Comparison of ENCODE assay signal across 13 cellular contexts in genomic region chr2:216463148-216463547, GRCh38. TPM values are rescaled to one million over a fixed set of nuclear protein-coding genes. Genes with fewer than 3 reads are reported as not detected.
DNase-seq lines count a peak whose midpoint lies in the region; ATAC-seq and TF ChIP-seq lines count a peak whose summit lies in the region.
"Had no signal": no experiment of that assay in that cellular context is flagged by ENCODE, and none has a peak within 500 bp of the region (broad histone marks: within the 10 kb centered on the region; RNA-seq: fewer than 3 reads in every experiment).

No MANE protein-coding gene starts in this region.

- no peak for DNase-seq in activated T-cell treated with anti-CD3 and anti-CD28 coated beads, Interleukin-2, amount 50 U/mL, for 24 hours
- no peak for DNase-seq in activated T-cell treated with anti-CD3 and anti-CD28 coated beads, Interleukin-2, amount 50 U/mL, for 4 hours
- DNase-seq in ELR (ENCODE audit: low read depth) (peak; percentile 35), progenitor cell of endocrine pancreas (ENCODE audit: low spot score, unreplicated experiment) (no peak), tibial artery (no peak)
- no peak for DNase-seq in activated T-helper 1 cell treated with anti-CD3 and anti-CD28 coated beads, Interleukin-12 subunit alpha, Interleukin-12 subunit beta, Interleukin-2, Interleukin-4 antibody, amounts not matched to agents 30 ng/mL and 10 ng/mL and 1 ng/mL, durations not matched to agents 14 hours and 24 hours and 36 hours (ENCODE audit: low spot score)
- DNase-seq: 8988T, AML-193, DMS53, HFFc6 had no signal

- H3K4me3 ChIP-seq in tibial artery, result no peak overlapping the region
- H3K4me3 ChIP-seq: BLaER1, HAP-1 had no signal

- intact Hi-C loops in activated T-helper 1 cell treated with anti-CD3 and anti-CD28 coated beads, Interleukin-12 subunit alpha, Interleukin-12 subunit beta, Interleukin-2, Interleukin-4 antibody, amounts not matched to agents 30 ng/mL and 10 ng/mL and 1 ng/mL, durations not matched to agents 14 hours and 24 hours and 36 hours (cut with micrococcal nuclease), result no loop called here
- intact Hi-C loops in tibial artery (cut with DNase I; ENCODE audit: low total_unique reads), result no loop called here

- no peaks in the 10 kb centered on the region for H3K9me3 Mint-ChIP-seq in activated T-cell treated with anti-CD3 and anti-CD28 coated beads, Interleukin-2, amount 50 U/mL, for 24 hours
- H3K9me3 Mint-ChIP-seq in activated T-cell treated with anti-CD3 and anti-CD28 coated beads, Interleukin-2, amount 50 U/mL, for 4 hours, result no peaks in the 10 kb centered on the region
- no peaks in the 10 kb centered on the region for H3K9me3 Mint-ChIP-seq in activated T-helper 1 cell treated with anti-CD3 and anti-CD28 coated beads, Interleukin-12 subunit alpha, Interleukin-12 subunit beta, Interleukin-2, Interleukin-4 antibody, amounts not matched to agents 30 ng/mL and 10 ng/mL and 1 ng/mL, durations not matched to agents 14 hours and 24 hours and 36 hours
- no peaks in the 10 kb centered on the region for H3K9me3 Mint-ChIP-seq in progenitor cell of endocrine pancreas (ENCODE audit: low read depth)

- no peak overlapping the region for H3K4me3 Mint-ChIP-seq in activated T-cell treated with anti-CD3 and anti-CD28 coated beads, Interleukin-2, amount 50 U/mL, for 24 hours
- H3K4me3 Mint-ChIP-seq in activated T-cell treated with anti-CD3 and anti-CD28 coated beads, Interleukin-2, amount 50 U/mL, for 4 hours, result no peak overlapping the region
- no peak overlapping the region for H3K4me3 Mint-ChIP-seq in activated T-helper 1 cell treated with anti-CD3 and anti-CD28 coated beads, Interleukin-12 subunit alpha, Interleukin-12 subunit beta, Interleukin-2, Interleukin-4 antibody, amounts not matched to agents 30 ng/mL and 10 ng/mL and 1 ng/mL, durations not matched to agents 14 hours and 24 hours and 36 hours
- H3K4me3 Mint-ChIP-seq in progenitor cell of endocrine pancreas (ENCODE audit: low read depth), result no peak overlapping the region
- H3K4me3 Mint-ChIP-seq: HFFc6 had no signal

- H3K4me1 ChIP-seq in tibial artery, result no peaks in the 10 kb centered on the region
- H3K4me1 ChIP-seq: BLaER1 had no signal

- H3K36me3 ChIP-seq in tibial artery, result peaks cover 5 to 32% (median 29%) of the 10 kb centered on the region in 3 donors
- H3K36me3 ChIP-seq: HAP-1 had no signal

- peaks cover 3% of the 10 kb centered on the region for H3K4me1 Mint-ChIP-seq in activated T-cell treated with anti-CD3 and anti-CD28 coated beads, Interleukin-2, amount 50 U/mL, for 24 hours (ENCODE audit: low read depth)
- H3K4me1 Mint-ChIP-seq in activated T-cell treated with anti-CD3 and anti-CD28 coated beads, Interleukin-2, amount 50 U/mL, for 4 hours (ENCODE audit: low read depth), result no peaks in the 10 kb centered on the region
- no peaks in the 10 kb centered on the region for H3K4me1 Mint-ChIP-seq in activated T-helper 1 cell treated with anti-CD3 and anti-CD28 coated beads, Interleukin-12 subunit alpha, Interleukin-12 subunit beta, Interleukin-2, Interleukin-4 antibody, amounts not matched to agents 30 ng/mL and 10 ng/mL and 1 ng/mL, durations not matched to agents 14 hours and 24 hours and 36 hours (ENCODE audit: low read depth)
- H3K4me1 Mint-ChIP-seq in progenitor cell of endocrine pancreas (ENCODE audit: low read depth), result no peaks in the 10 kb centered on the region

- no peaks in the 10 kb centered on the region for H3K27me3 Mint-ChIP-seq in activated T-cell treated with anti-CD3 and anti-CD28 coated beads, Interleukin-2, amount 50 U/mL, for 24 hours
- no peaks in the 10 kb centered on the region for H3K27me3 Mint-ChIP-seq in activated T-cell treated with anti-CD3 and anti-CD28 coated beads, Interleukin-2, amount 50 U/mL, for 4 hours (ENCODE audit: low read depth)
- H3K27me3 Mint-ChIP-seq in activated T-helper 1 cell treated with anti-CD3 and anti-CD28 coated beads, Interleukin-12 subunit alpha, Interleukin-12 subunit beta, Interleukin-2, Interleukin-4 antibody, amounts not matched to agents 30 ng/mL and 10 ng/mL and 1 ng/mL, durations not matched to agents 14 hours and 24 hours and 36 hours (ENCODE audit: insufficient read depth), result no peaks in the 10 kb centered on the region
- H3K27me3 Mint-ChIP-seq in progenitor cell of endocrine pancreas, result no peaks in the 10 kb centered on the region

- H3K9me3 ChIP-seq in tibial artery, result no peaks in the 10 kb centered on the region
- H3K9me3 ChIP-seq: BLaER1, HAP-1 had no signal

- no peak overlapping the region for H3K27ac ChIP-seq in tibial artery
- H3K27ac ChIP-seq: BLaER1 had no signal

- no peaks in the 10 kb centered on the region for H3K27me3 ChIP-seq in tibial artery
- H3K27me3 ChIP-seq: BLaER1 had no signal

- H3K27ac Mint-ChIP-seq in activated T-cell treated with anti-CD3 and anti-CD28 coated beads, Interleukin-2, amount 50 U/mL, for 24 hours, result peak overlapping the region; percentile 44
- H3K27ac Mint-ChIP-seq in activated T-helper 1 cell treated with anti-CD3 and anti-CD28 coated beads, Interleukin-12 subunit alpha, Interleukin-12 subunit beta, Interleukin-2, Interleukin-4 antibody, amounts not matched to agents 30 ng/mL and 10 ng/mL and 1 ng/mL, durations not matched to agents 14 hours and 24 hours and 36 hours, result peak overlapping the region; percentile 34
- peak overlapping the region; percentile 16 for H3K27ac Mint-ChIP-seq in progenitor cell of endocrine pancreas
- H3K27ac Mint-ChIP-seq: HFFc6 had no signal

- peaks cover 52% of the 10 kb centered on the region for H3K36me3 Mint-ChIP-seq in activated T-cell treated with anti-CD3 and anti-CD28 coated beads, Interleukin-2, amount 50 U/mL, for 24 hours (ENCODE audit: low read depth)
- H3K36me3 Mint-ChIP-seq in activated T-cell treated with anti-CD3 and anti-CD28 coated beads, Interleukin-2, amount 50 U/mL, for 4 hours (ENCODE audit: insufficient read depth), result peaks cover 24% of the 10 kb centered on the region
- peaks cover 11% of the 10 kb centered on the region for H3K36me3 Mint-ChIP-seq in activated T-helper 1 cell treated with anti-CD3 and anti-CD28 coated beads, Interleukin-12 subunit alpha, Interleukin-12 subunit beta, Interleukin-2, Interleukin-4 antibody, amounts not matched to agents 30 ng/mL and 10 ng/mL and 1 ng/mL, durations not matched to agents 14 hours and 24 hours and 36 hours (ENCODE audit: low read depth)
- peaks cover 31% of the 10 kb centered on the region for H3K36me3 Mint-ChIP-seq in progenitor cell of endocrine pancreas (ENCODE audit: insufficient read depth)

- no peak for TF ChIP-seq CTCF in progenitor cell of endocrine pancreas (IDR thresholded peaks at IDR 0.05; ENCODE audit: unreplicated experiment)
- no peak for TF ChIP-seq CTCF in tibial artery (IDR thresholded peaks at IDR 0.05)

- no peak for ATAC-seq in activated T-cell treated with anti-CD3 and anti-CD28 coated beads, Interleukin-2, amount 50 U/mL, for 4 hours
- no peak for ATAC-seq in HG03095 (IDR thresholded peaks at IDR 0.05; ENCODE audit: unreplicated experiment)

RNA-seq across cellular contexts. Expression of gene RPL37A, which starts 35.5 kb away (rescaled TPM):
- 1,000 to 10,000 TPM; 4,221 to 4,335 (median 4,249) TPM for total RNA-seq in activated T-cell treated with anti-CD3 and anti-CD28 coated beads, Interleukin-2, amount 50 U/mL, for 4 hours
- 2,803 and 2,922 TPM in 2 replicates for total RNA-seq in activated T-helper 1 cell treated with anti-CD3 and anti-CD28 coated beads, Interleukin-12 subunit alpha, Interleukin-12 subunit beta, Interleukin-2, Interleukin-4 antibody, amounts not matched to agents 30 ng/mL and 10 ng/mL and 1 ng/mL, durations not matched to agents 14 hours and 24 hours and 36 hours
- 2,606 and 2,721 TPM in 2 replicates for total RNA-seq in progenitor cell of endocrine pancreas

RNA-seq across cellular contexts. Expression of gene SMARCAL1, which starts 50.9 kb away (rescaled TPM):
- 10 to 100 TPM; 18.2 to 21.9 (median 19.9) TPM for total RNA-seq in activated T-cell treated with anti-CD3 and anti-CD28 coated beads, Interleukin-2, amount 50 U/mL, for 4 hours
- 28.0 and 29.1 TPM in 2 replicates for total RNA-seq in activated T-helper 1 cell treated with anti-CD3 and anti-CD28 coated beads, Interleukin-12 subunit alpha, Interleukin-12 subunit beta, Interleukin-2, Interleukin-4 antibody, amounts not matched to agents 30 ng/mL and 10 ng/mL and 1 ng/mL, durations not matched to agents 14 hours and 24 hours and 36 hours
- total RNA-seq in progenitor cell of endocrine pancreas, result 38.1 and 40.3 TPM in 2 replicates
